13 cellular contexts compared by ENCODE assay signal in genomic region chr4:146310319-146311021, GRCh38.
A peak's percentile ranks its signal among the peaks of the same experiment; 100 is the strongest.
DNase-seq lines count a peak whose midpoint lies in the region; ATAC-seq lines count a peak whose summit lies in the region.
"Had no signal": no experiment of that assay in that cellular context is flagged by ENCODE, and none has a peak within 500 bp of the region (broad histone marks: within the 10 kb centered on the region; RNA-seq: fewer than 3 reads in every experiment).

No MANE protein-coding gene starts in this region.

- no peaks in the 10 kb centered on the region for H3K4me1 Mint-ChIP-seq in activated CD4-positive, alpha-beta T cell treated with anti-CD3 and anti-CD28 coated beads, Interleukin-2, amount 10 ng/mL, durations not matched to agents 7 days and 5 days

- ATAC-seq in GM19043 (IDR thresholded peaks at IDR 0.05; ENCODE audit: low read depth, unreplicated experiment) (peak; percentile 82), GM21737 (IDR thresholded peaks at IDR 0.05; ENCODE audit: unreplicated experiment) (peak; percentile 68), HG03095 (IDR thresholded peaks at IDR 0.05; ENCODE audit: unreplicated experiment) (peak; percentile 90)
- ATAC-seq: heart left ventricle had no signal

- H3K27me3 Mint-ChIP-seq in activated CD4-positive, alpha-beta T cell treated with anti-CD3 and anti-CD28 coated beads, Interleukin-2, amount 10 ng/mL, durations not matched to agents 7 days and 5 days, result no peaks in the 10 kb centered on the region

- peak; percentile 11 for DNase-seq in astrocyte of the hippocampus (ENCODE audit: low read depth, low spot score)
- DNase-seq in NCI-H2081 treated with DMSO at 0.1 percent for 48 hours (lab: John Stamatoyannopoulos, UW), result no peak
- no peak for DNase-seq in NCI-H446 treated with DMSO at 0.1 percent for 48 hours (lab: John Stamatoyannopoulos, UW)
- no peak for DNase-seq in activated CD4-positive, alpha-beta T cell treated with anti-CD3 and anti-CD28 coated beads, Interleukin-2, amount 10 ng/mL, durations not matched to agents 7 days and 5 days
- no peak for DNase-seq in AG08395 (ENCODE audit: low spot score)
- DNase-seq: activated CD4-positive, alpha-beta T cell treated with anti-CD3 and anti-CD28 coated beads for 48 hours; endodermal cell; heart left ventricle; T-helper 1 cell had no signal

- CTCF ChIA-PET in activated CD4-positive, alpha-beta T cell treated with anti-CD3 and anti-CD28 coated beads, Interleukin-2, amount 10 ng/mL, durations not matched to agents 7 days and 5 days (lab: Charles Lee), result no interaction called here

- peaks cover 1% of the 10 kb centered on the region for H3K36me3 Mint-ChIP-seq in activated CD4-positive, alpha-beta T cell treated with anti-CD3 and anti-CD28 coated beads, Interleukin-2, amount 10 ng/mL, durations not matched to agents 7 days and 5 days (ENCODE audit: low read depth)

- no peaks in the 10 kb centered on the region for H3K9me3 Mint-ChIP-seq in activated CD4-positive, alpha-beta T cell treated with anti-CD3 and anti-CD28 coated beads, Interleukin-2, amount 10 ng/mL, durations not matched to agents 7 days and 5 days
- H3K9me3 Mint-ChIP-seq: endodermal cell, neural crest cell had no signal

- no peak overlapping the region for H3K4me3 Mint-ChIP-seq in activated CD4-positive, alpha-beta T cell treated with anti-CD3 and anti-CD28 coated beads, Interleukin-2, amount 10 ng/mL, durations not matched to agents 7 days and 5 days
- H3K4me3 Mint-ChIP-seq: endodermal cell, neural crest cell had no signal

- H3K27ac Mint-ChIP-seq in activated CD4-positive, alpha-beta T cell treated with anti-CD3 and anti-CD28 coated beads, Interleukin-2, amount 10 ng/mL, durations not matched to agents 7 days and 5 days, result no peak overlapping the region
- H3K27ac Mint-ChIP-seq: endodermal cell had no signal

- POLR2A ChIA-PET in activated CD4-positive, alpha-beta T cell treated with anti-CD3 and anti-CD28 coated beads, Interleukin-2, amount 10 ng/mL, durations not matched to agents 7 days and 5 days (lab: Charles Lee), result no interaction called here
